9 cellular contexts compared by ENCODE assay signal in the genomic region with DNA sequence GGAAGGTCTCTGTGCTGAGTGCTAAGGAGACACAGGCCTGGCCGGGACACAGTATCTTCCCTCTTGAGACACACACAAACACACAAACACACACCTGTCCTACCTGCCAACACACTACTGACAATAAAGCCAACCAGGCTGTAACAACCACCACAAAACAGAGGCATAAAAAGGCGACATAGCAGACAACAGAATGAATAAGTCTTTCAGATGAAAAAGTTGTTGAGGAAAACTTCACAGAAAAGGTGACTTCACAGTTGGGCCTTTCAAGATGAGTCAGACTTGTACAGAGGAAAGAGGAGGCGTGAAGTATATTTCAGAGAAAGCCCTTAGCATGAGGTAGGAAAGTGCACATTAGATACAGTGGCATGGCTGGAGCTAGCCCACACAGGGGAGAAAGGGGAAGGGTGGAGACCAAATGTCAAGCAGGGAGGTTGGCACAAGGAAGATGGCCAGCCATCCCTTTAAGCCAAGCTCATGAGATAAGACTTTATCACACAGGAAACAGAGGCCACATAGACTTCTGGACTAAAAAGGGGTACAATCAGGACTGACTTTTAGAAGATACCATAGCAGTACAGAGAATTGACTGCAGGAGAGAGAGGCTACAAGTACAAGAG. TPM values are rescaled to one million over a fixed set of nuclear protein-coding genes. Genes with fewer than 3 reads are reported as not detected.
DNase-seq lines count a peak whose midpoint lies in the region; ATAC-seq and TF ChIP-seq lines count a peak whose summit lies in the region.
"Had no signal": no experiment of that assay in that cellular context is flagged by ENCODE, and none has a peak within 500 bp of the region (broad histone marks: within the 10 kb centered on the region; RNA-seq: fewer than 3 reads in every experiment).

No MANE protein-coding gene starts in this region.

- ATAC-seq in HG03066 (IDR thresholded peaks at IDR 0.05; ENCODE audit: low read depth, unreplicated experiment) = peak; percentile 90
- ATAC-seq in naive thymus-derived CD8-positive, alpha-beta T cell = no peak

- peaks cover 50% of the 10 kb centered on the region for H3K4me1 Mint-ChIP-seq in activated CD4-positive, alpha-beta memory T cell treated with anti-CD3 and anti-CD28 coated beads, Interleukin-2, amount 10 ng/mL, durations not matched to agents 7 days and 5 days
- H3K4me1 Mint-ChIP-seq in naive thymus-derived CD8-positive, alpha-beta T cell = peaks cover 0 to 23% (median 4%) of the 10 kb centered on the region in 4 donors
- H3K4me1 Mint-ChIP-seq: nephron had no signal

- H2AFZ ChIP-seq in smooth muscle cell (ENCODE audit: low read depth) = no peak overlapping the region

- H3K9ac ChIP-seq in smooth muscle cell (ENCODE audit: low read depth) = peak overlapping the region; percentile 42

- H3K27ac ChIP-seq in smooth muscle cell (ENCODE audit: low read depth) = peak overlapping the region; percentile 83

- H3K27ac Mint-ChIP-seq in activated CD4-positive, alpha-beta memory T cell treated with anti-CD3 and anti-CD28 coated beads, Interleukin-2, amount 10 ng/mL, durations not matched to agents 7 days and 5 days = peak overlapping the region; percentile 87
- no peak overlapping the region for H3K27ac Mint-ChIP-seq in naive thymus-derived CD8-positive, alpha-beta T cell

- H3K9me3 Mint-ChIP-seq in activated CD4-positive, alpha-beta memory T cell treated with anti-CD3 and anti-CD28 coated beads, Interleukin-2, amount 10 ng/mL, durations not matched to agents 7 days and 5 days = peaks cover 3% of the 10 kb centered on the region
- no peaks in the 10 kb centered on the region for H3K9me3 Mint-ChIP-seq in naive thymus-derived CD8-positive, alpha-beta T cell

- CTCF ChIA-PET in activated CD4-positive, alpha-beta memory T cell treated with anti-CD3 and anti-CD28 coated beads, Interleukin-2, amount 10 ng/mL, durations not matched to agents 7 days and 5 days (lab: Charles Lee) = interaction anchor here (0.8 to 1.3 kb wide), 2 partner anchors 9 to 129 kb away, joined by 3 to 4 read pairs; no protein-coding TSS in a partner anchor

- DNase-seq in activated CD4-positive, alpha-beta T cell treated with anti-CD3 and anti-CD28 coated beads for 4 hours = peak; percentile 1 to 10
- DNase-seq in activated CD4-positive, alpha-beta T cell treated with anti-CD3 and anti-CD28 coated beads, Interleukin-2, amount 50 U/mL, for 4 hours = no peak
- DNase-seq in activated CD4-positive, alpha-beta memory T cell treated with anti-CD3 and anti-CD28 coated beads, Interleukin-2, amount 10 ng/mL, durations not matched to agents 7 days and 5 days = peak; percentile 44
- DNase-seq in smooth muscle cell (lab: John Stamatoyannopoulos, UW; ENCODE audit: unreplicated experiment) (no peak), NCI-H1092 treated with DMSO at 0.1 percent for 48 hours (lab: John Stamatoyannopoulos, UW) (no peak)
- DNase-seq in effector CD8-positive, alpha-beta T cell (lab: John Stamatoyannopoulos, UW) = no peak
- no peak for DNase-seq in naive thymus-derived CD8-positive, alpha-beta T cell

- peak overlapping the region; percentile 54 for H3K4me3 Mint-ChIP-seq in activated CD4-positive, alpha-beta memory T cell treated with anti-CD3 and anti-CD28 coated beads, Interleukin-2, amount 10 ng/mL, durations not matched to agents 7 days and 5 days
- H3K4me3 Mint-ChIP-seq in naive thymus-derived CD8-positive, alpha-beta T cell = no peak overlapping the region
- H3K4me3 Mint-ChIP-seq: nephron had no signal

- TF ChIP-seq CTCF in smooth muscle cell (IDR thresholded peaks at IDR 0.05; ENCODE audit: borderline replicate concordance, insufficient read depth, poor library complexity, severe bottlenecking) = no peak

- no peaks in the 10 kb centered on the region for H3K36me3 ChIP-seq in smooth muscle cell (ENCODE audit: low read depth)

- H3K9me3 ChIP-seq in smooth muscle cell (replicated peaks; ENCODE audit: low read depth) = no peaks in the 10 kb centered on the region

- H3F3A ChIP-seq in smooth muscle cell (ENCODE audit: low read depth) = no peaks in the 10 kb centered on the region

- peaks cover 11% of the 10 kb centered on the region for H3K36me3 Mint-ChIP-seq in activated CD4-positive, alpha-beta memory T cell treated with anti-CD3 and anti-CD28 coated beads, Interleukin-2, amount 10 ng/mL, durations not matched to agents 7 days and 5 days (ENCODE audit: low read depth)
- H3K36me3 Mint-ChIP-seq in naive thymus-derived CD8-positive, alpha-beta T cell = peaks cover 0 to 6% (median 0%) of the 10 kb centered on the region in 3 donors

- H3K4me2 ChIP-seq in smooth muscle cell = peak overlapping the region; percentile 49

- H3K27me3 ChIP-seq in smooth muscle cell (ENCODE audit: low read depth) = no peaks in the 10 kb centered on the region

- POLR2A ChIA-PET in activated CD4-positive, alpha-beta memory T cell treated with anti-CD3 and anti-CD28 coated beads, Interleukin-2, amount 10 ng/mL, durations not matched to agents 7 days and 5 days (lab: Charles Lee) = interaction anchor here (0.9 to 1.1 kb wide), 2 partner anchors 10 to 87 kb away, joined by 3 to 4 read pairs; no protein-coding TSS in a partner anchor
- POLR2A ChIA-PET in naive thymus-derived CD8-positive, alpha-beta T cell (lab: Charles Lee) = no interaction called here

- no peaks in the 10 kb centered on the region for H3K27me3 Mint-ChIP-seq in activated CD4-positive, alpha-beta memory T cell treated with anti-CD3 and anti-CD28 coated beads, Interleukin-2, amount 10 ng/mL, durations not matched to agents 7 days and 5 days
- no peaks in the 10 kb centered on the region for H3K27me3 Mint-ChIP-seq in naive thymus-derived CD8-positive, alpha-beta T cell

- H3K4me1 ChIP-seq in smooth muscle cell (ENCODE audit: low read depth) = no peaks in the 10 kb centered on the region

- no peak overlapping the region for H3K4me3 ChIP-seq in smooth muscle cell

- H4K20me1 ChIP-seq in smooth muscle cell (ENCODE audit: low read depth) = no peaks in the 10 kb centered on the region

- no peaks in the 10 kb centered on the region for H3K79me2 ChIP-seq in smooth muscle cell (ENCODE audit: low read depth)

- 60% methylated on average over 3 of the region's 3 CpGs for WGBS in smooth muscle cell (ENCODE audit: low lambda C conversion rate)

RNA-seq across cellular contexts. Expression of gene SLC9A7, which starts 54.0 kb away (rescaled TPM):
- 10 to 100 TPM; 10.8 to 12.0 TPM for total RNA-seq in activated CD4-positive, alpha-beta memory T cell treated with anti-CD3 and anti-CD28 coated beads, Interleukin-2, amount 10 ng/mL, durations not matched to agents 7 days and 5 days
- total RNA-seq in smooth muscle cell = 6.5 and 6.7 TPM in 2 replicates
- 0.83 and 1.5 TPM in 2 replicates for polyA plus RNA-seq in smooth muscle cell
- 1 to 10 TPM; 2.8 to 3.6 TPM for total RNA-seq in naive thymus-derived CD8-positive, alpha-beta T cell
- polyA plus RNA-seq in naive thymus-derived CD8-positive, alpha-beta T cell = 1 to 10 TPM in 1 of 3 donors, under 1 TPM in 2; 0.33 to 1.3 (median 0.40) TPM

Comparison
In these comparisons a context has a peak if more than half of its experiments do, and no peak if none do; other contexts are left out.
1. DNase-seq: peak in activated CD4-positive, alpha-beta T cell treated with anti-CD3 and anti-CD28 coated beads for 4 hours (2 of 2) and activated CD4-positive, alpha-beta memory T cell treated with anti-CD3 and anti-CD28 coated beads, Interleukin-2, amount 10 ng/mL, durations not matched to agents 7 days and 5 days (single experiment); none in activated CD4-positive, alpha-beta T cell treated with anti-CD3 and anti-CD28 coated beads, Interleukin-2, amount 50 U/mL, for 4 hours (0 of 2), smooth muscle cell (single experiment), NCI-H1092 treated with DMSO at 0.1 percent for 48 hours (single experiment), effector CD8-positive, alpha-beta T cell (single experiment) and naive thymus-derived CD8-positive, alpha-beta T cell (0 of 10).